13 cellular contexts compared by ENCODE assay signal in genomic region chr17:44197107-44197506, GRCh38. TPM values are rescaled to one million over a fixed set of nuclear protein-coding genes. Genes with fewer than 3 reads are reported as not detected.
DNase-seq lines count a peak whose midpoint lies in the region; ATAC-seq and TF ChIP-seq lines count a peak whose summit lies in the region.
"Had no signal": no experiment of that assay in that cellular context is flagged by ENCODE, and none has a peak within 500 bp of the region (broad histone marks: within the 10 kb centered on the region; RNA-seq: fewer than 3 reads in every experiment).

No MANE protein-coding gene starts in this region.

- peaks cover 16 to 37% (median 25%) of the 10 kb centered on the region in 4 donors for H3K4me1 Mint-ChIP-seq in CD4-positive, alpha-beta memory T cell
- H3K4me1 Mint-ChIP-seq in central memory CD8-positive, alpha-beta T cell = peaks cover 35% of the 10 kb centered on the region
- peaks cover 19% of the 10 kb centered on the region for H3K4me1 Mint-ChIP-seq in neural progenitor cell

- peak overlapping the region in 2 of 8 donors; percentile 90 to 94 for H3K4me3 Mint-ChIP-seq in CD4-positive, alpha-beta memory T cell
- peak overlapping the region; percentile 79 for H3K4me3 Mint-ChIP-seq in central memory CD8-positive, alpha-beta T cell
- H3K4me3 Mint-ChIP-seq in neural progenitor cell = peak overlapping the region; percentile 86

- H3F3A ChIP-seq in neural progenitor cell (ENCODE audit: low read depth) = peaks cover 39% of the 10 kb centered on the region

- POLR2A ChIA-PET in CD4-positive, alpha-beta memory T cell (lab: Charles Lee; ENCODE audit: partially characterized antibody) = interaction anchor here (6.6 to 10.5 kb wide), 2 partner anchors 10 to 18 kb away, joined by 143 to 325 read pairs; partner anchors contain the start of genes TMUB2 and UBTF
- POLR2A ChIA-PET in IMR-90 (lab: Charles Lee; ENCODE audit: unreplicated experiment) = interaction anchor here (0.6 kb wide), 1 partner anchor 34 kb away, joined by 6 read pairs; no protein-coding TSS in a partner anchor

- H4K91ac ChIP-seq in IMR-90 (ENCODE audit: insufficient read depth, low read depth, low read length) = no peak overlapping the region

- ATAC-seq in IMR-90 (ENCODE audit: low read depth) (no peak), left cardiac atrium (no peak)
- ATAC-seq in central memory CD8-positive, alpha-beta T cell (replicated peaks; ENCODE audit: extremely low read depth, poor library complexity, severe bottlenecking) = no peak
- ATAC-seq: body of pancreas had no signal

- no peak for TF ChIP-seq POLR2A in IMR-90 (IDR thresholded peaks at IDR 0.05; ENCODE audit: low read depth, low read length)

- no peak overlapping the region for H3K18ac ChIP-seq in IMR-90 (ENCODE audit: low read depth, low read length)

- intact Hi-C loops in CD4-positive, alpha-beta memory T cell (cut with micrococcal nuclease) = no loop called here
- intact Hi-C loops in IMR-90 (cut with micrococcal nuclease) = no loop called here
- intact Hi-C loops in left cardiac atrium (cut with DNase I) = no loop called here

- H3K9me1 ChIP-seq in IMR-90 (ENCODE audit: insufficient read depth, low read length) = no peaks in the 10 kb centered on the region

- H3K4me3 ChIP-seq in CD4-positive, alpha-beta memory T cell (ENCODE audit: low read length in 2 of 2) = no peak overlapping the region
- H3K4me3 ChIP-seq in IMR-90 (ENCODE audit: insufficient read depth, low read depth, low read length) = no peak overlapping the region
- H3K4me3 ChIP-seq in neural progenitor cell = no peak overlapping the region
- H3K4me3 ChIP-seq: body of pancreas had no signal

- no peak overlapping the region for H2BK20ac ChIP-seq in IMR-90 (ENCODE audit: low read depth, low read length)

- H3K4ac ChIP-seq in IMR-90 (ENCODE audit: low read depth, low read length) = no peak overlapping the region

- no peak overlapping the region for H2AK5ac ChIP-seq in IMR-90 (ENCODE audit: low read depth, low read length)

- BruUV-seq in IMR-90 (replicated peaks; lab: Mats Ljungman, UMichigan) = no TSS peak

- peaks cover 26% of the 10 kb centered on the region for H3K79me2 ChIP-seq in neural progenitor cell (ENCODE audit: low read depth)

- H2AK9ac ChIP-seq in IMR-90 (replicated peaks; ENCODE audit: low read depth, low read length, poor library complexity) = peak overlapping the region; percentile 67

- no peak overlapping the region for H3K9ac ChIP-seq in IMR-90 (ENCODE audit: low read depth, low read length)
- H3K9ac ChIP-seq in neural progenitor cell = no peak overlapping the region

- H3K23ac ChIP-seq in IMR-90 (ENCODE audit: low read depth, low read length) = no peak overlapping the region

- no peaks in the 10 kb centered on the region for H3K9me3 ChIP-seq in CD4-positive, alpha-beta memory T cell (ENCODE audit: control insufficient read depth in 1 of 2, low read length in 2 of 2)
- H3K9me3 ChIP-seq in IMR-90 (ENCODE audit: control insufficient read depth, insufficient read depth, low read length) (no peaks in the 10 kb centered on the region), neural progenitor cell (ENCODE audit: low read depth) (no peaks in the 10 kb centered on the region)
- H3K9me3 ChIP-seq: body of pancreas had no signal

- H3K9me3 Mint-ChIP-seq in CD4-positive, alpha-beta memory T cell = peaks cover 0 to 2% (median 0%) of the 10 kb centered on the region in 8 donors
- no peaks in the 10 kb centered on the region for H3K9me3 Mint-ChIP-seq in central memory CD8-positive, alpha-beta T cell
- no peaks in the 10 kb centered on the region for H3K9me3 Mint-ChIP-seq in neural progenitor cell

- peaks cover 26 to 59% of the 10 kb centered on the region in 2 experiments; a peak in 3 of 4 replicates for H3K79me1 ChIP-seq in IMR-90 (ENCODE audit: low read depth in 1 of 2, low read length in 2 of 2)

- H3K27me3 Mint-ChIP-seq in CD4-positive, alpha-beta memory T cell = no peaks in the 10 kb centered on the region
- no peaks in the 10 kb centered on the region for H3K27me3 Mint-ChIP-seq in central memory CD8-positive, alpha-beta T cell
- peaks cover 7% of the 10 kb centered on the region for H3K27me3 Mint-ChIP-seq in neural progenitor cell (ENCODE audit: insufficient read depth, low read depth)

- H2BK120ac ChIP-seq in IMR-90 (ENCODE audit: low read depth, low read length) = no peak overlapping the region

- TF ChIP-seq CTCF in IMR-90 (conservative IDR thresholded peaks at IDR 0.05; ENCODE audit: low read depth, low read length) (no peak), neural progenitor cell (IDR thresholded peaks at IDR 0.05) (no peak)

- no peak overlapping the region for H3K56ac ChIP-seq in IMR-90 (ENCODE audit: extremely low read depth, insufficient read depth, low read length)

- H3K27ac ChIP-seq in CD4-positive, alpha-beta memory T cell (ENCODE audit: low read depth, low read length) = peak overlapping the region; percentile 80
- H3K27ac ChIP-seq in IMR-90 (ENCODE audit: insufficient read depth, low read length) = no peak overlapping the region
- H3K27ac ChIP-seq in neural progenitor cell = no peak overlapping the region
- H3K27ac ChIP-seq: PC-9 had no signal

- no peak overlapping the region for H2BK5ac ChIP-seq in IMR-90 (ENCODE audit: low read depth, low read length, poor library complexity, severe bottlenecking)

- H3K27ac Mint-ChIP-seq in CD4-positive, alpha-beta memory T cell = peak overlapping the region in 3 of 7 donors; percentile 47 to 93 (median 91)
- H3K27ac Mint-ChIP-seq in central memory CD8-positive, alpha-beta T cell (ENCODE audit: low read depth) = no peak overlapping the region
- no peak overlapping the region for H3K27ac Mint-ChIP-seq in neural progenitor cell

- no peak overlapping the region for H2BK15ac ChIP-seq in IMR-90 (ENCODE audit: low read depth, low read length)

- peaks cover 9 to 53% of the 10 kb centered on the region in 2 donors for H3K36me3 Mint-ChIP-seq in CD4-positive, alpha-beta memory T cell
- H3K36me3 Mint-ChIP-seq in central memory CD8-positive, alpha-beta T cell (ENCODE audit: insufficient read depth) = peaks cover 33% of the 10 kb centered on the region
- H3K36me3 Mint-ChIP-seq in neural progenitor cell = peaks cover 19% of the 10 kb centered on the region

- H3K27me3 ChIP-seq in CD4-positive, alpha-beta memory T cell (ENCODE audit: insufficient read depth, low read length) = no peaks in the 10 kb centered on the region
- H3K27me3 ChIP-seq in IMR-90 (ENCODE audit: control insufficient read depth, insufficient read depth, low read length) (no peaks in the 10 kb centered on the region), neural progenitor cell (no peaks in the 10 kb centered on the region)
- H3K27me3 ChIP-seq: body of pancreas had no signal

- no peak overlapping the region for H4K5ac ChIP-seq in IMR-90 (ENCODE audit: low read depth, low read length)

- no peak overlapping the region for H2AFZ ChIP-seq in IMR-90 (replicated peaks; ENCODE audit: low read length, poor library complexity)
- H2AFZ ChIP-seq in neural progenitor cell (replicated peaks) = no peak overlapping the region
- H2AFZ ChIP-seq: PC-9 had no signal

- no peak overlapping the region for H3K14ac ChIP-seq in IMR-90 (replicated peaks; ENCODE audit: low read depth, low read length)

- H3K36me3 ChIP-seq in CD4-positive, alpha-beta memory T cell (ENCODE audit: insufficient read depth, low read length) = peaks cover 45% of the 10 kb centered on the region
- peaks cover 47% of the 10 kb centered on the region for H3K36me3 ChIP-seq in IMR-90 (ENCODE audit: control insufficient read depth, insufficient read depth, low read length)
- peaks cover 4% of the 10 kb centered on the region for H3K36me3 ChIP-seq in neural progenitor cell

- H4K8ac ChIP-seq in IMR-90 (ENCODE audit: low read depth in 2 of 2, low read length in 2 of 2) = no peak overlapping the region

- no peak for TF ChIP-seq RAD21 in IMR-90 (IDR thresholded peaks at IDR 0.05; ENCODE audit: low read length)

- peaks cover 3% of the 10 kb centered on the region; the same call in 1 of the 2 replicates for H4K20me1 ChIP-seq in IMR-90 (ENCODE audit: insufficient read depth, low read length)
- H4K20me1 ChIP-seq in neural progenitor cell (ENCODE audit: low read depth) = peaks cover 7% of the 10 kb centered on the region

- dilution Hi-C loops in IMR-90 (cut with HindIII; ENCODE audit: low sequenced_read_pairs, unreplicated experiment) = no loop called here

- peaks cover 27% of the 10 kb centered on the region for H3K4me1 ChIP-seq in CD4-positive, alpha-beta memory T cell (ENCODE audit: insufficient read depth, low read length)
- H3K4me1 ChIP-seq in IMR-90 (ENCODE audit: control insufficient read depth, insufficient read depth, low read length) = peaks cover 8% of the 10 kb centered on the region
- peaks cover 7% of the 10 kb centered on the region for H3K4me1 ChIP-seq in neural progenitor cell

- no peak for DNase-seq in CD4-positive, alpha-beta memory T cell
- DNase-seq in IMR-90 = no peak
- no peak for DNase-seq in central memory CD8-positive, alpha-beta T cell (ENCODE audit: low spot score in 2 of 2)
- DNase-seq in neural progenitor cell (ENCODE audit: low spot score) = no peak
- DNase-seq in Ammon's horn (ENCODE audit: low spot score) = no peak
- DNase-seq in NCI-H2029 (lab: John Stamatoyannopoulos, UW) = no peak
- no peak for DNase-seq in C1 segment of cervical spinal cord (lab: John Stamatoyannopoulos, UW)
- no peak for DNase-seq in left cardiac atrium
- DNase-seq: body of pancreas; hippocampal formation; NCI-H2171 treated with DMSO at 0.1 percent for 48 hours; PC-9; stimulated activated CD4-positive, alpha-beta T cell treated with anti-CD3 and anti-CD28 coated beads, Interleukin-1b, Interleukin-23, amount 100 ng/mL, for 48 hours had no signal

- WGBS in IMR-90 (ENCODE audit: extremely low coverage in 2 of 2, insufficient read length in 1 of 2), 2 experiments = 94% methylated on average over 11 of the region's 15 CpGs; no CpG with 5 or more reads in 1 of the 2 experiments

- in situ Hi-C loops in IMR-90 (cut with MboI; ENCODE audit: low sequenced_read_pairs) = no loop called here

- CTCF ChIA-PET in CD4-positive, alpha-beta memory T cell (lab: Charles Lee; ENCODE audit: partially characterized antibody) = interaction anchor here (0.6 to 2.4 kb wide), 4 partner anchors 11 to 23 kb away, joined by 3 to 14 read pairs (median 7); partner anchors contain the start of gene TMUB2
- CTCF ChIA-PET in IMR-90 (lab: Yijun Ruan, JAX) = interaction anchor here (0.6 kb wide), 1 partner anchor 148 kb away, joined by 3 read pairs; no protein-coding TSS in a partner anchor

- H3K4me2 ChIP-seq in IMR-90 (ENCODE audit: low read depth, low read length) (no peak overlapping the region), neural progenitor cell (no peak overlapping the region)

RNA-seq across cellular contexts. Expression of gene ATXN7L3, which starts 2.6 kb away (rescaled TPM):
- total RNA-seq in CD4-positive, alpha-beta memory T cell = 100 to 1,000 TPM; 123 to 128 TPM
- polyA plus RNA-seq in CD4-positive, alpha-beta memory T cell = 10 to 100 TPM in 1 of 2 donors, 1 to 10 TPM in 1; 5.8 to 17.7 TPM
- total RNA-seq in IMR-90 (2012; rRNA removed) = 17.2 and 17.5 TPM in 2 replicates
- polyA plus RNA-seq in IMR-90 (2012; rRNA removed) = 38.3 and 40.9 TPM in 2 replicates
- polyA plus RNA-seq in IMR-90 (2012; cell fraction: cytosol; rRNA removed) = 28.3 and 33.9 TPM in 2 replicates
- 91.0 and 111 TPM in 2 replicates for polyA plus RNA-seq in IMR-90 (2012; cell fraction: nucleus; rRNA removed; ENCODE audit: low replicate concordance)
- 38.9 and 73.6 TPM in 2 replicates for total RNA-seq in neural progenitor cell (ENCODE audit: low replicate concordance)
- 10 to 100 TPM; 39.6 to 50.4 TPM for total RNA-seq in left cardiac atrium

RNA-seq across cellular contexts. Expression of gene TMUB2, which starts 10.3 kb away (rescaled TPM):
- 10 to 100 TPM; 45.4 to 47.9 TPM for total RNA-seq in CD4-positive, alpha-beta memory T cell
- polyA plus RNA-seq in CD4-positive, alpha-beta memory T cell = 10 to 100 TPM; 35.3 TPM
- total RNA-seq in IMR-90 (2012; rRNA removed) (16.5 and 17.8 TPM in 2 replicates), neural progenitor cell (ENCODE audit: low replicate concordance) (16.6 and 26.3 TPM in 2 replicates), left cardiac atrium (10 to 100 TPM; 22.5 to 23.1 TPM)
- 42.5 and 43.6 TPM in 2 replicates for polyA plus RNA-seq in IMR-90 (2012; rRNA removed)
- 20.7 and 37.7 TPM in 2 replicates for polyA plus RNA-seq in IMR-90 (2012; cell fraction: cytosol; rRNA removed)
- polyA plus RNA-seq in IMR-90 (2012; cell fraction: nucleus; rRNA removed; ENCODE audit: low replicate concordance) = 191 and 195 TPM in 2 replicates

RNA-seq across cellular contexts. Expression of gene UBTF, which starts 22.4 kb away (rescaled TPM):
- total RNA-seq in CD4-positive, alpha-beta memory T cell = 100 to 1,000 TPM; 245 to 264 TPM
- 10 to 100 TPM; 12.2 to 69.7 TPM for polyA plus RNA-seq in CD4-positive, alpha-beta memory T cell
- total RNA-seq in IMR-90 (2012; rRNA removed) (42.1 and 49.4 TPM in 2 replicates), neural progenitor cell (ENCODE audit: low replicate concordance) (23.7 and 32.9 TPM in 2 replicates), left cardiac atrium (10 to 100 TPM; 35.5 to 48.2 TPM)
- 25.6 and 29.7 TPM in 2 replicates for polyA plus RNA-seq in IMR-90 (2012; rRNA removed)
- 13.0 and 21.5 TPM in 2 replicates for polyA plus RNA-seq in IMR-90 (2012; cell fraction: cytosol; rRNA removed)
- 19.8 and 33.5 TPM in 2 replicates for polyA plus RNA-seq in IMR-90 (2012; cell fraction: nucleus; rRNA removed; ENCODE audit: low replicate concordance)

RNA-seq across cellular contexts. Expression of gene ASB16, which starts 26.6 kb away (rescaled TPM):
- total RNA-seq in CD4-positive, alpha-beta memory T cell = not detected
- under 1 TPM in 1 of 2 donors, not detected in 1; 0.14 TPM for polyA plus RNA-seq in CD4-positive, alpha-beta memory T cell
- not detected in 2 replicates for total RNA-seq in IMR-90 (2012; rRNA removed)
- polyA plus RNA-seq in IMR-90 (2012; rRNA removed) = 0.05 and 0.06 TPM in 2 replicates
- 0.04 and 0.13 TPM in 2 replicates for polyA plus RNA-seq in IMR-90 (2012; cell fraction: cytosol; rRNA removed)
- 0.15 and 0.34 TPM in 2 replicates for polyA plus RNA-seq in IMR-90 (2012; cell fraction: nucleus; rRNA removed; ENCODE audit: low replicate concordance)
- not detected in 2 replicates for total RNA-seq in neural progenitor cell (ENCODE audit: low replicate concordance)
- total RNA-seq in left cardiac atrium = 1 to 10 TPM; 4.9 to 8.7 TPM
- total RNA-seq: PC-9 had no signal

RNA-seq across cellular contexts. Expression of gene HROB, which starts 55.4 kb away (rescaled TPM):
- under 1 TPM; 0.36 to 0.64 TPM for total RNA-seq in CD4-positive, alpha-beta memory T cell
- under 1 TPM; 0.25 to 0.43 TPM for polyA plus RNA-seq in CD4-positive, alpha-beta memory T cell
- total RNA-seq in IMR-90 (2012; rRNA removed) (2.8 and 3.2 TPM in 2 replicates), neural progenitor cell (ENCODE audit: low replicate concordance) (6.5 and 11.0 TPM in 2 replicates), left cardiac atrium (1 to 10 TPM; 1.1 to 1.3 TPM)
- polyA plus RNA-seq in IMR-90 (2012; rRNA removed) = 4.0 and 4.4 TPM in 2 replicates
- 1.8 TPM in 2 replicates for polyA plus RNA-seq in IMR-90 (2012; cell fraction: cytosol; rRNA removed)
- polyA plus RNA-seq in IMR-90 (2012; cell fraction: nucleus; rRNA removed; ENCODE audit: low replicate concordance) = 6.9 and 8.0 TPM in 2 replicates
